8 cellular contexts compared by ENCODE assay signal in the genomic region with DNA sequence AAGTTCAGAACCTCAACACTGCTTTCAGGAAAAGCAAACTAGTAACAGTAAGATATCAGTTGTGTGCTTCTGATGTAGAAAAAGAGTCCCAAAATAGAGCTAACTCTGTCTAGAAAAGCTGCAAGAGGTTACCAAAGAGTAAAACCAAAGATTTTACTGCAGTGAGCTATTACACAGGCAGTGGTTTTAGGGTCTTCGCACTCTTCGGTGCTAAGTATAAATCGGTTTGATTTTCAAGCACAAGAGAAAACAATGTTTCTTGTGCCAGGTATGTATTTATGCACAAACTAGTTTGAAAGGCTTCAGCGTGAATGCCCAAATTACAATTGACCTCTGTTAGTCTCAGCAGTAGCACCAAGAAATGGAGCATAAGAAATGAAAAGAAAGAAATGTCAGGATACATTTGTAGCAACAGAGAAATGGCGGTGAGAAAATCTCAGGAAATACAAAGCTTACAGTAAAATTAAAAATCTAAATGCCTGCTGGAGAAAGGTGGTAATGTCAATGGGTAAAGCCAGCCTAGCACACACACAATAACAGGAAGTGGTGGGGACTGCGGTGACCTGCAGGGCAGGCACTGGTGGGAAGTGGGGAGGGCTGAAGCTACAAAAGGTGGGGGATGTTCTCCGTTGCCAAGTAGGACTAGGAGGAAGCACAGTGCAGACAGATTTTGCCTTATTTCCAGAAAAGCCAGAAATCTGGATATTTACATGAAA. TPM values are rescaled to one million over a fixed set of nuclear protein-coding genes. Genes with fewer than 3 reads are reported as not detected.
DNase-seq lines count a peak whose midpoint lies in the region; ATAC-seq and TF ChIP-seq lines count a peak whose summit lies in the region.

No MANE protein-coding gene starts in this region.

- peak overlapping the region; percentile 77 for H2AFZ ChIP-seq in DND-41 (ENCODE audit: low read depth, low read length)

- H3K4me2 ChIP-seq in DND-41 (ENCODE audit: insufficient read depth, low read length), result peak overlapping the region; percentile 61

- TF ChIP-seq CTCF in DND-41 (IDR thresholded peaks at IDR 0.05; ENCODE audit: borderline replicate concordance, extremely low read depth, low read length, poor library complexity, severe bottlenecking) (peak; percentile 58), colonic mucosa (IDR thresholded peaks at IDR 0.05) (no peak)

- peak; percentile 100 for ATAC-seq in DND-41 (ENCODE audit: insufficient read depth, low read depth)
- peak; percentile 100 for ATAC-seq in GM21447 (IDR thresholded peaks at IDR 0.05; ENCODE audit: unreplicated experiment)

- H3K36me3 ChIP-seq in DND-41 (ENCODE audit: insufficient read depth, low read length), result no peaks in the 10 kb centered on the region
- no peaks in the 10 kb centered on the region for H3K36me3 ChIP-seq in HUES48 (ENCODE audit: control insufficient read depth, insufficient read depth, low read length)
- no peaks in the 10 kb centered on the region for H3K36me3 ChIP-seq in colonic mucosa

- H3K9ac ChIP-seq in DND-41 (ENCODE audit: low read depth, low read length) (peak overlapping the region; percentile 53), HUES48 (ENCODE audit: low read depth, low read length) (no peak overlapping the region), colonic mucosa (ENCODE audit: low read depth in 2 of 2, low read length in 2 of 2) (no peak overlapping the region)

- peaks cover 55% of the 10 kb centered on the region for H3K4me1 ChIP-seq in DND-41 (ENCODE audit: insufficient read depth, low read length)
- peaks cover 43% of the 10 kb centered on the region for H3K4me1 ChIP-seq in HUES48 (ENCODE audit: control insufficient read depth, insufficient read depth, low read length)
- no peaks in the 10 kb centered on the region for H3K4me1 ChIP-seq in colonic mucosa

- H3K9me3 ChIP-seq in DND-41 (ENCODE audit: insufficient read depth, low read length, severe bottlenecking) (no peaks in the 10 kb centered on the region), HUES48 (ENCODE audit: control insufficient read depth, insufficient read depth, low read length) (no peaks in the 10 kb centered on the region), colonic mucosa (no peaks in the 10 kb centered on the region)

- H3K27ac ChIP-seq in DND-41 (ENCODE audit: low read length) (peak overlapping the region; percentile 98), HUES48 (ENCODE audit: low read depth, low read length) (peak overlapping the region; percentile 34), colonic mucosa (no peak overlapping the region)

- no peaks in the 10 kb centered on the region for H3K79me2 ChIP-seq in DND-41 (ENCODE audit: insufficient read depth, low read length)

- intact Hi-C loops in colonic mucosa (cut with DNase I), result no loop called here

- DNase-seq in DND-41 (peak; percentile 95), colonic mucosa (peak; percentile 54), renal cortical epithelial cell (ENCODE audit: low read depth) (peak; percentile 84), NCI-H1436 treated with DMSO at 0.1 percent for 48 hours (lab: John Stamatoyannopoulos, UW) (no peak), COR-L47 (lab: John Stamatoyannopoulos, UW) (no peak)
- peak; percentile 6 to 77 (median 42) for DNase-seq in activated CD4-positive, CD25-positive, alpha-beta regulatory T cell (lab: John Stamatoyannopoulos, UW)

- H4K20me1 ChIP-seq in DND-41 (ENCODE audit: insufficient read depth, low read length), result no peaks in the 10 kb centered on the region

- no peaks in the 10 kb centered on the region for H3K27me3 ChIP-seq in DND-41 (ENCODE audit: insufficient read depth, low read length, poor library complexity)
- H3K27me3 ChIP-seq in HUES48 (ENCODE audit: control insufficient read depth, insufficient read depth, low read length), result no peaks in the 10 kb centered on the region; the same call in 1 of the 2 replicates
- H3K27me3 ChIP-seq in colonic mucosa, result no peaks in the 10 kb centered on the region

- H3K4me3 ChIP-seq in DND-41 (ENCODE audit: low read depth in 1 of 2, low read length in 2 of 2), result peak overlapping the region in 1 of 2 experiments; percentile 44; a peak in 2 of 4 replicates
- peak overlapping the region; percentile 15 for H3K4me3 ChIP-seq in HUES48 (ENCODE audit: low read depth, low read length)
- no peak overlapping the region for H3K4me3 ChIP-seq in colonic mucosa

RNA-seq across cellular contexts. Expression of gene DYRK2, which starts 18.0 kb away (rescaled TPM):
- 100 to 1,000 TPM in 1 of 2 donors, 10 to 100 TPM in 1; 66.0 to 112 TPM for total RNA-seq in colonic mucosa
- total RNA-seq in renal cortical epithelial cell, result 35.1 and 81.7 TPM in 2 replicates

Comparison
In these comparisons a context has a peak if more than half of its experiments do, and no peak if none do; other contexts are left out.
1. DNase-seq: peak in DND-41 (single experiment), activated CD4-positive, CD25-positive, alpha-beta regulatory T cell (4 of 4), colonic mucosa (single experiment) and renal cortical epithelial cell (single experiment); none in NCI-H1436 treated with DMSO at 0.1 percent for 48 hours (single experiment) and COR-L47 (single experiment).